Comparison of ENCODE assay signal across 9 cellular contexts in genomic region chr10:12484945-12485805, GRCh38.
DNase-seq lines count a peak whose midpoint lies in the region; ATAC-seq and TF ChIP-seq lines count a peak whose summit lies in the region.
"Had no signal": no experiment of that assay in that cellular context is flagged by ENCODE, and none has a peak within 500 bp of the region (broad histone marks: within the 10 kb centered on the region; RNA-seq: fewer than 3 reads in every experiment).

No MANE protein-coding gene starts in this region.

- peaks cover 22% of the 10 kb centered on the region for H3K4me1 Mint-ChIP-seq in activated T-cell treated with anti-CD3 and anti-CD28 coated beads, Interleukin-2, amount 50 U/mL, for 24 hours (ENCODE audit: low read depth)

- H3K79me2 ChIP-seq in hepatocyte: no peaks in the 10 kb centered on the region

- peak in 3 of 5 experiments; percentile 10 to 26 (median 12) for TF ChIP-seq CTCF in transverse colon (IDR thresholded peaks at IDR 0.05)
- TF ChIP-seq CTCF in hepatocyte (IDR thresholded peaks at IDR 0.05; ENCODE audit: poor library complexity): no peak

- DNase-seq in LHCN-M2 (ENCODE audit: low read depth) (peak; percentile 13), left colon (peak; percentile 44 to 49), transverse colon (peak; percentile 53), hepatocyte (ENCODE audit: low spot score) (no peak)
- DNase-seq in activated T-cell treated with anti-CD3 and anti-CD28 coated beads, Interleukin-2, amount 50 U/mL, for 24 hours: peak; percentile 53
- DNase-seq: IMR-90 had no signal

- in situ Hi-C loops in transverse colon (cut with MboI; ENCODE audit: low pct_ligation_motif_present in 1 of 4, low pct_unique_long_range_greater_than_20kb in 1 of 4, low sequenced_read_pairs in 3 of 4): loop anchor here in 2 of 4 donors (25.0 kb wide), 1 partner anchor 223 kb away; no protein-coding TSS in a partner anchor

- H3K27ac ChIP-seq in transverse colon (peak overlapping the region; percentile 67 to 76 (median 71)), hepatocyte (no peak overlapping the region)

- ATAC-seq in GM21447 (IDR thresholded peaks at IDR 0.05; ENCODE audit: unreplicated experiment) (peak; percentile 72), left colon (peak; percentile 44), HG02938 (IDR thresholded peaks at IDR 0.05; ENCODE audit: unreplicated experiment) (no peak)

- no peaks in the 10 kb centered on the region for H3K36me3 ChIP-seq in transverse colon
- no peaks in the 10 kb centered on the region for H3K36me3 ChIP-seq in hepatocyte (replicated peaks; ENCODE audit: insufficient read depth, low read depth)

- H3K27ac Mint-ChIP-seq in activated T-cell treated with anti-CD3 and anti-CD28 coated beads, Interleukin-2, amount 50 U/mL, for 24 hours: peak overlapping the region; percentile 9

- H3K4me1 ChIP-seq in transverse colon: peaks cover 0 to 35% (median 15%) of the 10 kb centered on the region in 4 donors
- H3K4me1 ChIP-seq in hepatocyte (ENCODE audit: insufficient read depth): peaks cover 7% of the 10 kb centered on the region

- no peaks in the 10 kb centered on the region for H3K9me3 Mint-ChIP-seq in activated T-cell treated with anti-CD3 and anti-CD28 coated beads, Interleukin-2, amount 50 U/mL, for 24 hours

- no peaks in the 10 kb centered on the region for H3K36me3 Mint-ChIP-seq in activated T-cell treated with anti-CD3 and anti-CD28 coated beads, Interleukin-2, amount 50 U/mL, for 24 hours (ENCODE audit: low read depth)

- no peaks in the 10 kb centered on the region for H4K20me1 ChIP-seq in hepatocyte (ENCODE audit: insufficient read depth, poor library complexity, severe bottlenecking)

- H2AFZ ChIP-seq in hepatocyte: no peak overlapping the region

- H3K9me2 ChIP-seq in hepatocyte (replicated peaks; ENCODE audit: insufficient read depth): no peaks in the 10 kb centered on the region

- intact Hi-C loops in left colon (cut with DNase I, micrococcal nuclease) (no loop called here), transverse colon (cut with DNase I; ENCODE audit: low total_unique reads) (no loop called here)

- H3K4me3 ChIP-seq in GM08714 (ENCODE audit: low read length) (peak overlapping the region; percentile 2; the same call in 1 of the 2 replicates), transverse colon (no peak overlapping the region), hepatocyte (no peak overlapping the region)

- no peaks in the 10 kb centered on the region for H3K9me3 ChIP-seq in transverse colon
- H3K9me3 ChIP-seq in hepatocyte (ENCODE audit: low read depth): no peaks in the 10 kb centered on the region

- H3K27me3 ChIP-seq in transverse colon: no peaks in the 10 kb centered on the region
- no peaks in the 10 kb centered on the region for H3K27me3 ChIP-seq in hepatocyte

- TF ChIP-seq EP300 in transverse colon (IDR thresholded peaks at IDR 0.05; ENCODE audit: low read depth): no peak

- H3K27me3 Mint-ChIP-seq in activated T-cell treated with anti-CD3 and anti-CD28 coated beads, Interleukin-2, amount 50 U/mL, for 24 hours: no peaks in the 10 kb centered on the region

- no peak overlapping the region for H3K4me3 Mint-ChIP-seq in activated T-cell treated with anti-CD3 and anti-CD28 coated beads, Interleukin-2, amount 50 U/mL, for 24 hours

- no peak overlapping the region for H3K4me2 ChIP-seq in hepatocyte

- TF ChIP-seq POLR2A in transverse colon (IDR thresholded peaks at IDR 0.05): no peak

- 62 to 96% methylated on average over 8 to 26 of the region's 26 CpGs for WGBS in transverse colon (ENCODE audit: low coverage in 1 of 2), 2 donors
- 75% methylated on average over 26 of the region's 26 CpGs for WGBS in hepatocyte (ENCODE audit: low lambda C conversion rate, missing lambda C conversion rate)
